In the genomic region with DNA sequence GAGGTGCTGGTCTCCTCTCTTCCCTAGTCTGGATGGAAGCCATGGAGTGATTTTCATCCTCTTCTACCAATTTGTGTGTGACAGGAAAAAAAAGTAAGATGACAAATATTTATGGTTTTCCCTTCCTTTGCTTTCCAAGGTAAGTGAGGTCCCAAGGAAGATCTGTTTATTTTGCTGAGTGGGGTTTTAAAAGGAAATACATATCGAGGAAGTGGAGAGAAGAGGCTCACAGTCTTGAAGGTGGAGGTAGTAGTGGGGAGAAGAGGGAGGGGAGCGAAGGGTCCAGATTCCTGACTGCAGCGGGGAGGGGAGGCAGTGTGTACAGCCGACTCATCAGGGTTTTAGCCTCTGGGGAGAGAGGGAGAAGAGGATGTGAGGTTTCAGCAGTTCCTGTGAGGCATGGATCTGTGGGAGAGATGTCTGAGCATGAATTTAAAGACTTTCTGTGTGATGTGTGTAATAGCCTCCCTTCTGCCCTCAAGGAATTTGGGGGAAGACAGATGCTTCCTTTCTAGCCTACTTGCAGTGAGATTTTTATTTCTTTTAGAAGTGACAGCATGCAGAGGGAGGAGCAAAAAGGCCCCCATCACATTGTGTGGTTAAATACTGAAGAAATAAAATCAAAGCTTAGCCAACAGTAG, we compare ENCODE assay signal across 19 cellular contexts.
A peak's percentile ranks its signal among the peaks of the same experiment; 100 is the strongest.
DNase-seq lines count a peak whose midpoint lies in the region; ATAC-seq and TF ChIP-seq lines count a peak whose summit lies in the region.
"Had no signal": no experiment of that assay in that cellular context is flagged by ENCODE, and none has a peak within 500 bp of the region (broad histone marks: within the 10 kb centered on the region; RNA-seq: fewer than 3 reads in every experiment).

No MANE protein-coding gene starts in this region.

- H3K27ac Mint-ChIP-seq in nephron progenitor cell = peak overlapping the region; percentile 80
- H3K27ac Mint-ChIP-seq: activated naive CD8-positive, alpha-beta T cell treated with anti-CD3 and anti-CD28 coated beads for 36 hours; activated T-cell treated with anti-CD3 and anti-CD28 coated beads, Interleukin-2, amount 50 U/mL, for 24 hours; naive thymus-derived CD8-positive, alpha-beta T cell had no signal

- peaks cover 0 to 15% (median 6%) of the 10 kb centered on the region in 11 experiments; a peak in 14 of 22 replicates for H3K9me3 ChIP-seq in BLaER1 treated with 17β-estradiol and CSF1 and Interleukin-3, amounts not matched to agents 10 nM and 100 nM (replicated peaks in 1 of 11)
- no peaks in the 10 kb centered on the region for H3K9me3 ChIP-seq in PC-3 (ENCODE audit: low read length)

- H3K4me2 ChIP-seq in BLaER1 treated with 17β-estradiol and CSF1 and Interleukin-3, amounts not matched to agents 10 nM and 100 nM = peak overlapping the region; percentile 7 to 68 (median 51); a peak in 19 of 22 replicates
- no peak overlapping the region for H3K4me2 ChIP-seq in PC-3 (ENCODE audit: low read length)
- H3K4me2 ChIP-seq: PC-9 had no signal

- no peaks in the 10 kb centered on the region for H3F3A ChIP-seq in PC-3 (ENCODE audit: low read length, unreplicated experiment)

- H4K20me1 ChIP-seq in BLaER1 treated with 17β-estradiol and CSF1 and Interleukin-3, amounts not matched to agents 10 nM and 100 nM = no peaks in the 10 kb centered on the region
- no peaks in the 10 kb centered on the region for H4K20me1 ChIP-seq in PC-3 (ENCODE audit: low read length)

- H3K4me3 Mint-ChIP-seq in nephron progenitor cell = no peak overlapping the region
- H3K4me3 Mint-ChIP-seq: activated naive CD8-positive, alpha-beta T cell treated with anti-CD3 and anti-CD28 coated beads for 36 hours; activated T-cell treated with anti-CD3 and anti-CD28 coated beads, Interleukin-2, amount 50 U/mL, for 24 hours; naive thymus-derived CD8-positive, alpha-beta T cell had no signal

- TF ChIP-seq CTCF in PC-3 (conservative IDR thresholded peaks at IDR 0.05; ENCODE audit: low read depth, low read length) (no peak), nephron progenitor cell (IDR thresholded peaks at IDR 0.05) (no peak), lower leg skin (IDR thresholded peaks at IDR 0.05) (no peak)

- peak overlapping the region in 4 of 11 experiments; percentile 41 to 71 (median 55); a peak in 7 of 22 replicates for H3K9ac ChIP-seq in BLaER1 treated with 17β-estradiol and CSF1 and Interleukin-3, amounts not matched to agents 10 nM and 100 nM
- H3K9ac ChIP-seq in PC-3 (ENCODE audit: low read length) = no peak overlapping the region

- no peaks in the 10 kb centered on the region for H3K79me2 ChIP-seq in PC-3 (ENCODE audit: low read length)

- no peak overlapping the region for H2AFZ ChIP-seq in PC-3 (ENCODE audit: low read length)
- H2AFZ ChIP-seq: PC-9 had no signal

- H3K27me3 Mint-ChIP-seq in nephron progenitor cell (ENCODE audit: low read depth, poor library complexity) = peaks cover 9% of the 10 kb centered on the region

- peak overlapping the region in 8 of 11 experiments; percentile 6 to 88 (median 72); a peak in 15 of 22 replicates for H3K27ac ChIP-seq in BLaER1 treated with 17β-estradiol and CSF1 and Interleukin-3, amounts not matched to agents 10 nM and 100 nM
- H3K27ac ChIP-seq in PC-3 (ENCODE audit: low read length) (no peak overlapping the region), epithelial cell of prostate (peak overlapping the region; percentile 64)
- H3K27ac ChIP-seq: PC-9 had no signal

- intact Hi-C loops in PC-3 (cut with micrococcal nuclease) (no loop called here), lower leg skin (cut with DNase I; ENCODE audit: low total_unique reads) (no loop called here)

- no peaks in the 10 kb centered on the region for H3K36me3 Mint-ChIP-seq in nephron progenitor cell (ENCODE audit: low read depth)
- H3K36me3 Mint-ChIP-seq: activated naive CD8-positive, alpha-beta T cell treated with anti-CD3 and anti-CD28 coated beads for 36 hours; naive thymus-derived CD8-positive, alpha-beta T cell had no signal

- no peaks in the 10 kb centered on the region for H3K27me3 ChIP-seq in BLaER1 treated with 17β-estradiol and CSF1 and Interleukin-3, amounts not matched to agents 10 nM and 100 nM
- no peaks in the 10 kb centered on the region for H3K27me3 ChIP-seq in PC-3 (ENCODE audit: low read length)

- H3K4me1 Mint-ChIP-seq in nephron progenitor cell = peaks cover 33% of the 10 kb centered on the region

- no peak; the same call in 1 of the 2 replicates for ATAC-seq in PC-3
- no peak for ATAC-seq in HG03139 (IDR thresholded peaks at IDR 0.05; ENCODE audit: unreplicated experiment)
- ATAC-seq in HG03432 (IDR thresholded peaks at IDR 0.05; ENCODE audit: unreplicated experiment) = no peak
- ATAC-seq: naive thymus-derived CD8-positive, alpha-beta T cell had no signal

- no peaks in the 10 kb centered on the region for H3K9me2 ChIP-seq in PC-3 (replicated peaks; ENCODE audit: low read length)

- DNase-seq in PC-3 = peak; percentile 29
- no peak for DNase-seq in epithelial cell of prostate (ENCODE audit: low read depth, low spot score)
- no peak for DNase-seq in nephron progenitor cell
- DNase-seq in lower leg skin (ENCODE audit: low spot score in 2 of 2) = no peak
- DNase-seq in activated CD8-positive, alpha-beta memory T cell treated with anti-CD3 and anti-CD28 coated beads for 24 hours = no peak
- DNase-seq: activated CD4-positive, alpha-beta T cell treated with anti-CD3 and anti-CD28 coated beads, Interleukin-2, amount 50 U/mL, for 4 hours; activated naive CD8-positive, alpha-beta T cell treated with anti-CD3 and anti-CD28 coated beads for 36 hours; activated T-cell treated with anti-CD3 and anti-CD28 coated beads, Interleukin-2, amount 50 U/mL, for 24 hours; effector memory CD4-positive, alpha-beta T cell; GF-D8; HCEC 1CT; naive thymus-derived CD8-positive, alpha-beta T cell; NCI-H2029; NCI-H526 treated with DMSO at 0.1 percent for 48 hours; PC-9; stimulated activated CD4-positive, alpha-beta T cell treated with anti-CD3 and anti-CD28 coated beads, Interleukin-15, amount 100 ng/mL, for 24 hours had no signal

- H3K4me3 ChIP-seq in BLaER1 treated with 17β-estradiol and CSF1 and Interleukin-3, amounts not matched to agents 10 nM and 100 nM = no peak overlapping the region
- H3K4me3 ChIP-seq in PC-3 (ENCODE audit: low read length) (no peak overlapping the region), lower leg skin (ENCODE audit: low read depth, poor library complexity, severe bottlenecking) (no peak overlapping the region)
- H3K4me3 ChIP-seq: PC-9 had no signal

- H3K36me3 ChIP-seq in BLaER1 treated with 17β-estradiol and CSF1 and Interleukin-3, amounts not matched to agents 10 nM and 100 nM = no peaks in the 10 kb centered on the region
- no peaks in the 10 kb centered on the region for H3K36me3 ChIP-seq in PC-3 (ENCODE audit: low read depth, low read length)

- WGBS in lower leg skin, 2 donors = 73 to 84% methylated on average over 3 to 4 of the region's 4 CpGs

- no peak for TF ChIP-seq POLR2A in lower leg skin (IDR thresholded peaks at IDR 0.05)

- peaks cover 11 to 43% (median 24%) of the 10 kb centered on the region in 10 experiments; a peak in 18 of 20 replicates for H3K4me1 ChIP-seq in BLaER1 treated with 17β-estradiol and CSF1 and Interleukin-3, amounts not matched to agents 10 nM and 100 nM
- peaks cover 13% of the 10 kb centered on the region; the same call in 1 of the 2 replicates for H3K4me1 ChIP-seq in PC-3 (ENCODE audit: insufficient read depth, low read length)

- H3K9me3 Mint-ChIP-seq in nephron progenitor cell = no peaks in the 10 kb centered on the region
- H3K9me3 Mint-ChIP-seq: activated naive CD8-positive, alpha-beta T cell treated with anti-CD3 and anti-CD28 coated beads for 36 hours; activated T-cell treated with anti-CD3 and anti-CD28 coated beads, Interleukin-2, amount 50 U/mL, for 24 hours; naive thymus-derived CD8-positive, alpha-beta T cell had no signal

- CTCF ChIA-PET in PC-3 (lab: Charles Lee) = no interaction called here

- POLR2A ChIA-PET in PC-3 (lab: Charles Lee; ENCODE audit: unreplicated experiment) = no interaction called here

- BruUV-seq in PC-3 (replicated peaks; lab: Mats Ljungman, UMichigan) = no TSS peak
